1 cellular context compared by ENCODE assay signal in genomic region chr2:174053285-174053684, GRCh38.
TF ChIP-seq lines count a peak whose summit lies in the region.

No MANE protein-coding gene starts in this region.

TF ChIP-seq in IMR-90, 13 proteins besides CTCF, POLR2A, EP300 and RAD21:
- TF ChIP-seq MXI1 (IDR thresholded peaks at IDR 0.05; ENCODE audit: borderline replicate concordance, low read depth, low read length) (no peak), USF2 (IDR thresholded peaks at IDR 0.05; ENCODE audit: low read depth, low read length) (no peak), BHLHE40 (IDR thresholded peaks at IDR 0.05; ENCODE audit: low read depth, low read length) (no peak), SMC3 (IDR thresholded peaks at IDR 0.05; ENCODE audit: low read depth, low read length) (no peak), RFX5 (IDR thresholded peaks at IDR 0.05; ENCODE audit: low read depth, low read length) (no peak), ELK1 (IDR thresholded peaks at IDR 0.05; ENCODE audit: borderline replicate concordance, low read depth, low read length) (no peak), CEBPB (IDR thresholded peaks at IDR 0.05; ENCODE audit: low read depth, low read length) (no peak), MAFK (IDR thresholded peaks at IDR 0.05; ENCODE audit: low read depth, low read length) (no peak), FOS (IDR thresholded peaks at IDR 0.05; ENCODE audit: low read depth, low read length) (no peak), MAZ (IDR thresholded peaks at IDR 0.05; ENCODE audit: borderline replicate concordance, low read depth, low read length) (no peak), NFE2L2 (IDR thresholded peaks at IDR 0.05; ENCODE audit: low read depth, low read length) (no peak), RCOR1 (IDR thresholded peaks at IDR 0.05; ENCODE audit: insufficient replicate concordance, low read length) (no peak), CHD1 (IDR thresholded peaks at IDR 0.05; ENCODE audit: low read depth, low read length) (no peak)
TF ChIP-seq in IMR-90: peak in this region for 0.
